Comparison of ENCODE assay signal across 13 cellular contexts in genomic region chr4:174135530-174135929, GRCh38.
DNase-seq lines count a peak whose midpoint lies in the region; ATAC-seq and TF ChIP-seq lines count a peak whose summit lies in the region.
"Had no signal": no experiment of that assay in that cellular context is flagged by ENCODE, and none has a peak within 500 bp of the region (broad histone marks: within the 10 kb centered on the region; RNA-seq: fewer than 3 reads in every experiment).

No MANE protein-coding gene starts in this region.

- no peak overlapping the region for H3K23ac ChIP-seq in mesenchymal stem cell (ENCODE audit: low read length in 2 of 2)

- H2AFZ ChIP-seq in mesenchymal stem cell (ENCODE audit: low read depth, low read length), result no peak overlapping the region

- peak overlapping the region; percentile 84 for H3K9ac ChIP-seq in mesenchymal stem cell (ENCODE audit: low read length)

- H3K4me2 ChIP-seq in mesenchymal stem cell (ENCODE audit: low read length, poor library complexity, severe bottlenecking), result no peak overlapping the region

- no peak for TF ChIP-seq CTCF in tibial nerve (IDR thresholded peaks at IDR 0.05)
- no peak for TF ChIP-seq CTCF in omental fat pad (IDR thresholded peaks at IDR 0.05)

- DNase-seq in mesenchymal stem cell (no peak), tibial nerve (ENCODE audit: low spot score in 2 of 2) (no peak), omental fat pad (ENCODE audit: low spot score) (no peak)
- DNase-seq in activated T-cell treated with anti-CD3 and anti-CD28 coated beads, Interleukin-2, amount 50 U/mL, for 48 hours, result no peak
- DNase-seq: activated CD4-positive, alpha-beta T cell treated with anti-CD3 and anti-CD28 coated beads, Interleukin-2, amount 10 ng/mL, durations not matched to agents 24 days and 14 days; activated gamma-delta T cell treated with Interleukin-2 at 50 U/mL for 16 hours; Calu3; foreskin melanocyte; NCI-H774 had no signal

- H3K27ac ChIP-seq in mesenchymal stem cell (ENCODE audit: low read length, poor library complexity, severe bottlenecking) (no peak overlapping the region), tibial nerve (peak overlapping the region in 1 of 4 donors; percentile 63)

- H3K18ac ChIP-seq in mesenchymal stem cell (ENCODE audit: low read depth in 1 of 2, low read length in 2 of 2), result no peak overlapping the region

- H3K36me3 ChIP-seq in mesenchymal stem cell (ENCODE audit: control insufficient read depth in 1 of 2, insufficient read depth in 2 of 2, low read depth in 1 of 2, low read length in 2 of 2) (no peaks in the 10 kb centered on the region), tibial nerve (no peaks in the 10 kb centered on the region)

- 82% methylated on average over 1 of the region's 1 CpG for WGBS in mesenchymal stem cell
- WGBS in tibial nerve, 2 donors, result 17 to 33% methylated on average over 1 of the region's 1 CpG

- H3K4me1 ChIP-seq in mesenchymal stem cell (ENCODE audit: control insufficient read depth, insufficient read depth, low read depth, low read length) (no peaks in the 10 kb centered on the region), tibial nerve (peaks cover 0 to 16% (median 0%) of the 10 kb centered on the region in 4 donors)

- H3K4me3 ChIP-seq in mesenchymal stem cell (ENCODE audit: insufficient read depth in 1 of 2, low read depth in 1 of 2, low read length in 2 of 2) (peak overlapping the region in 1 of 2 experiments; percentile 76), tibial nerve (peak overlapping the region in 3 of 4 donors; percentile 28 to 42 (median 29))

- H2BK12ac ChIP-seq in mesenchymal stem cell (ENCODE audit: low read length in 2 of 2), result no peak overlapping the region

- H3K14ac ChIP-seq in mesenchymal stem cell (ENCODE audit: low read length in 2 of 2), result no peak overlapping the region

- no peaks in the 10 kb centered on the region for H3K9me3 ChIP-seq in mesenchymal stem cell (ENCODE audit: control insufficient read depth, low read length)
- H3K9me3 ChIP-seq in tibial nerve, result no peaks in the 10 kb centered on the region

- no peak for TF ChIP-seq POLR2A in tibial nerve (IDR thresholded peaks at IDR 0.05)

- H4K91ac ChIP-seq in mesenchymal stem cell (ENCODE audit: low read length), result no peak overlapping the region

- H2AK5ac ChIP-seq in mesenchymal stem cell (ENCODE audit: low read length, severe bottlenecking), result no peak overlapping the region

- TF ChIP-seq EP300 in tibial nerve (IDR thresholded peaks at IDR 0.05), result no peak

- peak; percentile 53 for ATAC-seq in HG02798 (IDR thresholded peaks at IDR 0.05; ENCODE audit: poor library complexity, unreplicated experiment)
- ATAC-seq in SK-N-SH treated with all-trans-retinoic acid at 6 μM for 48 hours, result peak; percentile 64
- ATAC-seq in omental fat pad (ENCODE audit: low FRiP score), result no peak
- no peak for ATAC-seq in HG03045 (IDR thresholded peaks at IDR 0.05; ENCODE audit: unreplicated experiment)
- ATAC-seq: sciatic nerve had no signal

- no peak overlapping the region for H2BK15ac ChIP-seq in mesenchymal stem cell (ENCODE audit: low read depth, poor library complexity, severe bottlenecking)

- no peak overlapping the region for H4K8ac ChIP-seq in mesenchymal stem cell (ENCODE audit: low read length)

- no peaks in the 10 kb centered on the region for H3K79me1 ChIP-seq in mesenchymal stem cell (replicated peaks; ENCODE audit: low read length, poor library complexity, severe bottlenecking)

- H2BK120ac ChIP-seq in mesenchymal stem cell (ENCODE audit: low read depth, low read length), result no peak overlapping the region

- no peak overlapping the region for H2BK5ac ChIP-seq in mesenchymal stem cell (ENCODE audit: low read depth, low read length, poor library complexity, severe bottlenecking)

- no peak overlapping the region for H3K4ac ChIP-seq in mesenchymal stem cell (ENCODE audit: low read depth in 1 of 2, low read length in 2 of 2)

- H3K27me3 ChIP-seq in mesenchymal stem cell (ENCODE audit: control insufficient read depth in 1 of 2, insufficient read depth in 1 of 2, low read length in 2 of 2) (no peaks in the 10 kb centered on the region), tibial nerve (no peaks in the 10 kb centered on the region)

TF ChIP-seq in SK-N-SH treated with all-trans-retinoic acid at 6 μM for 48 hours, 23 proteins besides CTCF, POLR2A, EP300 and RAD21:
- TF ChIP-seq TOX (CRISPR knock-in tag; IDR thresholded peaks at IDR 0.05; ENCODE audit: borderline replicate concordance) (no peak), ZNF565 (CRISPR knock-in tag; conservative IDR thresholded peaks at IDR 0.05; ENCODE audit: low read depth) (no peak), ZNF70 (CRISPR knock-in tag; IDR thresholded peaks at IDR 0.05) (no peak), TCF4 (CRISPR knock-in tag; IDR thresholded peaks at IDR 0.05; ENCODE audit: borderline replicate concordance) (no peak), BACH2 (CRISPR knock-in tag; IDR thresholded peaks at IDR 0.05; ENCODE audit: borderline replicate concordance) (no peak), POU6F1 (CRISPR knock-in tag; IDR thresholded peaks at IDR 0.05; ENCODE audit: borderline replicate concordance, low read depth) (no peak), SNAI2 (CRISPR knock-in tag; IDR thresholded peaks at IDR 0.05) (no peak), CREB5 (CRISPR knock-in tag; IDR thresholded peaks at IDR 0.05; ENCODE audit: low read depth) (no peak), ISL1 (CRISPR knock-in tag; IDR thresholded peaks at IDR 0.05) (no peak), ESRRG (CRISPR knock-in tag; IDR thresholded peaks at IDR 0.05) (no peak), OSR1 (CRISPR knock-in tag; IDR thresholded peaks at IDR 0.05) (no peak), RARB (CRISPR knock-in tag; IDR thresholded peaks at IDR 0.05) (no peak), ZFP30 (CRISPR knock-in tag; IDR thresholded peaks at IDR 0.05) (no peak), ZC3H10 (CRISPR knock-in tag; IDR thresholded peaks at IDR 0.05) (no peak), ZFP3 (CRISPR knock-in tag; IDR thresholded peaks at IDR 0.05) (no peak), CSRNP3 (CRISPR knock-in tag; IDR thresholded peaks at IDR 0.05) (no peak), CSDC2 (CRISPR knock-in tag; IDR thresholded peaks at IDR 0.05) (no peak), ZNF8 (CRISPR knock-in tag; IDR thresholded peaks at IDR 0.05) (no peak), ARNTL (CRISPR knock-in tag; IDR thresholded peaks at IDR 0.05; ENCODE audit: borderline replicate concordance, low read depth) (no peak)
- TF ChIP-seq, protein P1, sequence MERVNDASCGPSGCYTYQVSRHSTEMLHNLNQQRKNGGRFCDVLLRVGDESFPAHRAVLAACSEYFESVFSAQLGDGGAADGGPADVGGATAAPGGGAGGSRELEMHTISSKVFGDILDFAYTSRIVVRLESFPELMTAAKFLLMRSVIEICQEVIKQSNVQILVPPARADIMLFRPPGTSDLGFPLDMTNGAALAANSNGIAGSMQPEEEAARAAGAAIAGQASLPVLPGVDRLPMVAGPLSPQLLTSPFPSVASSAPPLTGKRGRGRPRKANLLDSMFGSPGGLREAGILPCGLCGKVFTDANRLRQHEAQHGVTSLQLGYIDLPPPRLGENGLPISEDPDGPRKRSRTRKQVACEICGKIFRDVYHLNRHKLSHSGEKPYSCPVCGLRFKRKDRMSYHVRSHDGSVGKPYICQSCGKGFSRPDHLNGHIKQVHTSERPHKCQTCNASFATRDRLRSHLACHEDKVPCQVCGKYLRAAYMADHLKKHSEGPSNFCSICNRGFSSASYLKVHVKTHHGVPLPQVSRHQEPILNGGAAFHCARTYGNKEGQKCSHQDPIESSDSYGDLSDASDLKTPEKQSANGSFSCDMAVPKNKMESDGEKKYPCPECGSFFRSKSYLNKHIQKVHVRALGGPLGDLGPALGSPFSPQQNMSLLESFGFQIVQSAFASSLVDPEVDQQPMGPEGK (CRISPR knock-in tag; IDR thresholded peaks at IDR 0.05; ENCODE audit: borderline replicate concordance), result no peak

Comparison
In these comparisons a context has a peak if more than half of its experiments do, and no peak if none do; other contexts are left out.
1. ATAC-seq: peak in HG02798 (single experiment) and SK-N-SH treated with all-trans-retinoic acid at 6 μM for 48 hours (single experiment); none in omental fat pad (single experiment) and HG03045 (single experiment).